ENCODE assay signal across 16 cellular contexts in the genomic region with DNA sequence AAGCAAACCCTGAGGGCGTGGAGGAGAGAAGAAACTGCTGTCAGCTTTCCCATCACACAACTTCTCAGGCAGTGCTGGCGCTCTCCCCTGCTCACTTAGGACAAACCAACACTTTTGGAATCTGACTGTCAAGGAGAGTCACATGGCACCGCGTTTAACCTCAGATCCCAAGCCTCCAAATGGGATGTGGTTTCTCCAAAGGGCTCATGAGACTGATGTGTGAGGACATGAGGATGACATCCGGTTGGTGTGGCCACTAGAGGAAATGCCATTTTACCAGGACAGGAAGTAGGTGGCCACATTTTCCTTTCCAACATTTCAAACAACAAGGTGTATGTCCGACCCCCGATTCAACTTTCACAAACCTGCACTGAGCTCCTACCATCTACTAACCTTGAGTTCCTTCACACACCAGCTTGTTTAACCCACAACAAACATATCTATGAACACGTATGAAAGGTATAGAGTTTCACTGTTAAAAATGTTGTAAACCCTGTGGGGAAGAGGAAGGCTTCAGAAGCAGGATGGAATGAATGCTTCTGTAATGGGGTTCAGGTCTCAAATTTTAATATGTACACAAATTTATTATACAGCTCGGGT. TPM values are rescaled to one million over a fixed set of nuclear protein-coding genes. Genes with fewer than 3 reads are reported as not detected.
DNase-seq lines count a peak whose midpoint lies in the region; ATAC-seq, FAIRE-seq and TF ChIP-seq lines count a peak whose summit lies in the region.
"Had no signal": no experiment of that assay in that cellular context is flagged by ENCODE, and none has a peak within 500 bp of the region (broad histone marks: within the 10 kb centered on the region; RNA-seq: fewer than 3 reads in every experiment).

No MANE protein-coding gene starts in this region.

- no peak for TF ChIP-seq RAD21 in GM12878 (IDR thresholded peaks at IDR 0.05; ENCODE audit: insufficient read depth, low read depth, low read length)

- H2AFZ ChIP-seq in MM.1S (ENCODE audit: low read length) (no peak overlapping the region), GM12878 (ENCODE audit: control insufficient read depth, low read depth, low read length) (no peak overlapping the region), neuronal stem cell (ENCODE audit: low read length) (peak overlapping the region; percentile 18)

- no peaks in the 10 kb centered on the region for H3K9me3 Mint-ChIP-seq in activated T-cell treated with anti-CD3 and anti-CD28 coated beads, Interleukin-2, amount 50 U/mL, for 72 hours

- no peaks in the 10 kb centered on the region for H3K9me3 ChIP-seq in MM.1S (replicated peaks; ENCODE audit: insufficient read depth, low read length)
- H3K9me3 ChIP-seq in GM12878 (replicated peaks; ENCODE audit: control insufficient read depth, insufficient read depth, low read length) = no peaks in the 10 kb centered on the region
- H3K9me3 ChIP-seq in neuronal stem cell (replicated peaks in 1 of 2; ENCODE audit: control insufficient read depth in 2 of 2, insufficient read depth in 1 of 2, low read depth in 1 of 2, low read length in 2 of 2) = no peaks in the 10 kb centered on the region
- H3K9me3 ChIP-seq in body of pancreas = no peaks in the 10 kb centered on the region
- H3K9me3 ChIP-seq in Peyer's patch = no peaks in the 10 kb centered on the region

- peak overlapping the region; percentile 4 for H3K18ac ChIP-seq in neuronal stem cell (ENCODE audit: low read length)

- no peak overlapping the region for H2BK120ac ChIP-seq in neuronal stem cell (ENCODE audit: low read depth, low read length)

- H4K20me1 ChIP-seq in MM.1S (ENCODE audit: insufficient read depth, low read length) (no peaks in the 10 kb centered on the region), GM12878 (ENCODE audit: control insufficient read depth, insufficient read depth) (no peaks in the 10 kb centered on the region)

- TF ChIP-seq EP300 in GM12878 (IDR thresholded peaks at IDR 0.05; ENCODE audit: borderline replicate concordance in 1 of 2, control insufficient read depth in 1 of 2, low read depth in 2 of 2, low read length in 2 of 2) = no peak

- CTCF ChIA-PET in GM12878 (lab: Yijun Ruan, JAX) = interaction anchor here (1.6 kb wide), 1 partner anchor 10 kb away, joined by 4 read pairs; no protein-coding TSS in a partner anchor

- no peaks in the 10 kb centered on the region for H3K27me3 ChIP-seq in MM.1S (replicated peaks; ENCODE audit: insufficient read depth, low read length)
- H3K27me3 ChIP-seq in GM12878 (replicated peaks in 1 of 2; ENCODE audit: control insufficient read depth in 2 of 2, insufficient read depth in 2 of 2, low read length in 1 of 2) = no peaks in the 10 kb centered on the region
- no peaks in the 10 kb centered on the region for H3K27me3 ChIP-seq in neuronal stem cell (ENCODE audit: control insufficient read depth in 3 of 3, insufficient read depth in 3 of 3, low read depth in 1 of 3, low read length in 3 of 3)
- no peaks in the 10 kb centered on the region for H3K27me3 ChIP-seq in body of pancreas
- H3K27me3 ChIP-seq in Peyer's patch = no peaks in the 10 kb centered on the region

- H3K14ac ChIP-seq in neuronal stem cell (ENCODE audit: low read length) = no peak overlapping the region

- in situ Hi-C loops in GM12878 (cut with MboI) = no loop called here

- ATAC-seq in activated T-cell treated with anti-CD3 and anti-CD28 coated beads, Interleukin-2, amount 50 U/mL, for 72 hours (replicated peaks in 1 of 2) = peak; percentile 39 to 52
- no peak for ATAC-seq in GM12878
- ATAC-seq in body of pancreas = no peak
- ATAC-seq in HG03521 (IDR thresholded peaks at IDR 0.05; ENCODE audit: unreplicated experiment) = no peak

- H3K27ac Mint-ChIP-seq in activated T-cell treated with anti-CD3 and anti-CD28 coated beads, Interleukin-2, amount 50 U/mL, for 72 hours = peak overlapping the region; percentile 69

- H3K9me2 ChIP-seq in MM.1S (replicated peaks; ENCODE audit: insufficient read depth, low read length) = no peaks in the 10 kb centered on the region

- H3K4me2 ChIP-seq in MM.1S (ENCODE audit: low read depth, low read length) = no peak overlapping the region
- H3K4me2 ChIP-seq in GM12878 (ENCODE audit: control insufficient read depth, insufficient read depth) = no peak overlapping the region
- H3K4me2 ChIP-seq in neuronal stem cell (ENCODE audit: insufficient read depth, low read length, poor library complexity, severe bottlenecking) = no peak overlapping the region

- H3K79me2 ChIP-seq in MM.1S (ENCODE audit: low read length) (no peaks in the 10 kb centered on the region), GM12878 (ENCODE audit: control insufficient read depth, insufficient read depth, low read length) (no peaks in the 10 kb centered on the region)

- TF ChIP-seq CTCF in MM.1S (IDR thresholded peaks at IDR 0.05; ENCODE audit: low read length) (no peak), GM12878 (IDR thresholded peaks at IDR 0.05 in 2 of 3, conservative IDR thresholded peaks at IDR 0.05 in 1 of 3; ENCODE audit: control insufficient read depth in 2 of 3, extremely low read depth in 1 of 3, insufficient read depth in 1 of 3, low read depth in 3 of 3, low read length in 3 of 3) (no peak), body of pancreas (IDR thresholded peaks at IDR 0.05) (no peak), Peyer's patch (IDR thresholded peaks at IDR 0.05) (no peak)

- SMC1A ChIA-PET in GM12878 (lab: Charles Lee; ENCODE audit: uncharacterized antibody, unreplicated experiment) = interaction anchor here (0.8 kb wide), 1 partner anchor 9 kb away, joined by 3 read pairs; no protein-coding TSS in a partner anchor

- WGBS in GM12878 (ENCODE audit: insufficient coverage, insufficient replicate concordance, low lambda C conversion rate, missing lambda C conversion rate) = 47% methylated on average over 9 of the region's 9 CpGs
- no CpG with 5 or more reads among the region's 9 CpGs for WGBS in neuronal stem cell (ENCODE audit: extremely low coverage in 2 of 2, insufficient read length in 2 of 2, insufficient replicate concordance in 1 of 2), 2 donors
- WGBS in body of pancreas, 2 donors = 72 to 95% methylated on average over 8 to 9 of the region's 9 CpGs

- H3K27ac ChIP-seq in MM.1S (ENCODE audit: low read length) (no peak overlapping the region), GM12878 (ENCODE audit: control insufficient read depth, insufficient read depth) (no peak overlapping the region), neuronal stem cell (replicated peaks; ENCODE audit: low read length) (no peak overlapping the region), body of pancreas (no peak overlapping the region), Peyer's patch (no peak overlapping the region)
- H3K27ac ChIP-seq: epithelial cell of prostate, HL-60 had no signal

- no peak overlapping the region for H3K23ac ChIP-seq in neuronal stem cell (ENCODE audit: low read depth, low read length, poor library complexity)

- no peak overlapping the region for H4K8ac ChIP-seq in neuronal stem cell (ENCODE audit: low read depth, low read length)

- no peaks in the 10 kb centered on the region for H3F3A ChIP-seq in MM.1S (ENCODE audit: insufficient read depth, low read length)

- H3K27me3 Mint-ChIP-seq in activated T-cell treated with anti-CD3 and anti-CD28 coated beads, Interleukin-2, amount 50 U/mL, for 72 hours (ENCODE audit: low read depth) = no peaks in the 10 kb centered on the region

- POLR2A ChIA-PET in GM12878 (lab: Charles Lee) = no interaction called here

- H3K36me3 Mint-ChIP-seq in activated T-cell treated with anti-CD3 and anti-CD28 coated beads, Interleukin-2, amount 50 U/mL, for 72 hours (ENCODE audit: insufficient read depth in 2 of 2) = no peaks in the 10 kb centered on the region

- no peak for DNase-seq in activated T-cell treated with anti-CD3 and anti-CD28 coated beads, Interleukin-2, amount 50 U/mL, for 72 hours
- DNase-seq in activated T-cell treated with anti-CD3 and anti-CD28 coated beads for 4 hours (no peak), MM.1S (peak; percentile 14), GM12878 (ENCODE audit: low read depth, low spot score) (no peak), neuronal stem cell (ENCODE audit: low spot score) (no peak), body of pancreas (no peak), Peyer's patch (no peak)
- DNase-seq: glutamatergic neuron, kidney, NCI-H2029, NCI-H526 treated with DMSO at 0.1 percent for 48 hours, posterior cingulate gyrus, RPMI8226 had no signal

- H3K4me3 ChIP-seq in MM.1S (ENCODE audit: low read length) (no peak overlapping the region), GM12878 (no peak overlapping the region), neuronal stem cell (ENCODE audit: low read length in 2 of 2) (no peak overlapping the region), body of pancreas (no peak overlapping the region), Peyer's patch (no peak overlapping the region)

- H4K91ac ChIP-seq in neuronal stem cell (ENCODE audit: low read depth, low read length, poor library complexity) = no peak overlapping the region

- no peak overlapping the region for H2AK5ac ChIP-seq in neuronal stem cell (ENCODE audit: low read depth, low read length)

- H3K9ac ChIP-seq in MM.1S (ENCODE audit: low read length) (no peak overlapping the region), GM12878 (ENCODE audit: control insufficient read depth, insufficient read depth, low read length) (no peak overlapping the region), neuronal stem cell (ENCODE audit: low read depth, low read length, poor library complexity) (no peak overlapping the region)

- H3K79me1 ChIP-seq in neuronal stem cell (ENCODE audit: low read depth, low read length) = no peaks in the 10 kb centered on the region

- H2BK5ac ChIP-seq in neuronal stem cell (ENCODE audit: low read length) = no peak overlapping the region

- H2BK15ac ChIP-seq in neuronal stem cell (ENCODE audit: low read length) = no peak overlapping the region

- H2BK12ac ChIP-seq in neuronal stem cell (ENCODE audit: low read length) = no peak overlapping the region

- H3K4me1 Mint-ChIP-seq in activated T-cell treated with anti-CD3 and anti-CD28 coated beads, Interleukin-2, amount 50 U/mL, for 72 hours (ENCODE audit: low read depth) = peaks cover 92% of the 10 kb centered on the region

- BruUV-seq in GM12878 (replicated peaks; lab: Mats Ljungman, UMichigan) = no TSS peak

- H3K4me1 ChIP-seq in MM.1S (ENCODE audit: low read length) = peaks cover 8% of the 10 kb centered on the region; the same call in 1 of the 2 replicates
- H3K4me1 ChIP-seq in GM12878 (ENCODE audit: control insufficient read depth, insufficient read depth, low read length) = no peaks in the 10 kb centered on the region
- H3K4me1 ChIP-seq in neuronal stem cell (ENCODE audit: control insufficient read depth in 2 of 2, insufficient read depth in 1 of 2, low read depth in 1 of 2, low read length in 2 of 2) = peaks cover 10 to 11% of the 10 kb centered on the region in 2 donors
- peaks cover 32% of the 10 kb centered on the region for H3K4me1 ChIP-seq in body of pancreas
- peaks cover 0 to 13% (median 0%) of the 10 kb centered on the region in 4 donors for H3K4me1 ChIP-seq in Peyer's patch

- intact Hi-C loops in GM12878 (cut with micrococcal nuclease; ENCODE audit: unreplicated experiment) = no loop called here
- intact Hi-C loops in body of pancreas (cut with DNase I) = no loop called here

- no peaks in the 10 kb centered on the region for H3K36me3 ChIP-seq in MM.1S (replicated peaks; ENCODE audit: insufficient read depth, low read length)
- no peaks in the 10 kb centered on the region for H3K36me3 ChIP-seq in GM12878 (ENCODE audit: control insufficient read depth in 2 of 2, insufficient read depth in 2 of 2, low read length in 1 of 2)
- H3K36me3 ChIP-seq in neuronal stem cell (replicated peaks in 1 of 2; ENCODE audit: control insufficient read depth in 2 of 2, insufficient read depth in 2 of 2, low read length in 2 of 2) = no peaks in the 10 kb centered on the region
- no peaks in the 10 kb centered on the region for H3K36me3 ChIP-seq in body of pancreas (replicated peaks in 1 of 2; ENCODE audit: insufficient read depth in 1 of 2, low read depth in 2 of 2)
- no peaks in the 10 kb centered on the region for H3K36me3 ChIP-seq in Peyer's patch

- peak overlapping the region; percentile 39 to 66 for H3K4me3 Mint-ChIP-seq in activated T-cell treated with anti-CD3 and anti-CD28 coated beads, Interleukin-2, amount 50 U/mL, for 72 hours

- RAD21 ChIA-PET in GM12878 (lab: Charles Lee; ENCODE audit: unreplicated experiment) = no interaction called here

- H3K4ac ChIP-seq in neuronal stem cell (ENCODE audit: low read length) = no peak overlapping the region

- TF ChIP-seq POLR2A in GM12878 (IDR thresholded peaks at IDR 0.05; ENCODE audit: low read depth, low read length) (no peak), body of pancreas (IDR thresholded peaks at IDR 0.05) (no peak), Peyer's patch (IDR thresholded peaks at IDR 0.05) (no peak)

- no peak for FAIRE-seq in GM12878 (lab: Jason Lieb, UNC)
- FAIRE-seq: kidney had no signal

RNA-seq across cellular contexts. Expression of a gene that starts 3.8 kb away (rescaled TPM):
- total RNA-seq in activated T-cell treated with anti-CD3 and anti-CD28 coated beads, Interleukin-2, amount 50 U/mL, for 72 hours = 10 to 100 TPM; 51.6 to 71.5 TPM
- 2.5 and 6.7 TPM in 2 replicates for total RNA-seq in GM12878 (2013; cell fraction: nucleolus; rRNA removed)
- 0.73 and 2.6 TPM in 2 replicates for total RNA-seq in GM12878 (2014; rRNA removed)
- 1.1 and 1.2 TPM in 2 replicates for total RNA-seq in GM12878 (2014; rRNA removed; fragmentation: Illumina TruSeq; extraction: Trizol)
- 1.5 TPM in 2 replicates for total RNA-seq in GM12878 (2021)
- 5.2 TPM for polyA plus RNA-seq in GM12878 (2011; ENCODE audit: low read depth)
- 2.0 and 2.9 TPM in 2 replicates for polyA plus RNA-seq in GM12878 (2011; rRNA removed)
- polyA plus RNA-seq in GM12878 (2011; cell fraction: cytosol; rRNA removed) = 1.4 and 1.8 TPM in 2 replicates
- 3.2 and 6.4 TPM in 2 replicates for polyA plus RNA-seq in GM12878 (2011; cell fraction: nucleus; rRNA removed)
- 6.1 and 6.6 TPM in 2 replicates for polyA plus RNA-seq in GM12878 (2012)
- 0.90 and 0.95 TPM in 2 replicates for polyA plus RNA-seq in GM12878 (2014; fragmentation: Illumina TruSeq; extraction: Trizol)
- polyA plus RNA-seq in GM12878 (2014; fragmentation: Nextera tagmentation; extraction: Ambion mirVana) = under 1 TPM; 0.09 to 0.19 TPM
- polyA plus RNA-seq in GM12878 (2014; rRNA removed) = 0.67 and 1.2 TPM in 2 replicates
- polyA plus RNA-seq in GM12878 (2016; fragmentation: Nextera tagmentation; extraction: Ambion mirVana) = under 1 TPM; 0.48 to 0.75 TPM
- polyA minus RNA-seq in GM12878 (2011; rRNA and poly(A)+ RNA removed) = 2.7 and 4.4 TPM in 2 replicates
- 1.6 and 3.2 TPM in 2 replicates for polyA minus RNA-seq in GM12878 (2011; cell fraction: cytosol; rRNA and poly(A)+ RNA removed)
- polyA minus RNA-seq in GM12878 (2011; cell fraction: nucleus; rRNA and poly(A)+ RNA removed) = 2.9 and 5.0 TPM in 2 replicates
- polyA plus RNA-seq in neuronal stem cell (2013, experiment 1 of 2) = 4.5 TPM
- polyA plus RNA-seq in neuronal stem cell (2013, experiment 2 of 2) = 4.3 TPM
- total RNA-seq in body of pancreas = 10 to 100 TPM; 35.3 to 73.5 TPM
- total RNA-seq in Peyer's patch = 100 to 1,000 TPM in 1 of 4 donors, 10 to 100 TPM in 3; 52.5 to 166 (median 54.2) TPM

Comparison
In these comparisons a context has a peak if more than half of its experiments do, and no peak if none do; other contexts are left out.
1. ATAC-seq: peak in activated T-cell treated with anti-CD3 and anti-CD28 coated beads, Interleukin-2, amount 50 U/mL, for 72 hours (2 of 2); none in GM12878 (single experiment), body of pancreas (single experiment) and HG03521 (single experiment).
2. RNA of a gene that starts 3.8 kb away (total RNA-seq): 35.3 to 73.5 TPM in body of pancreas, 51.6 to 71.5 TPM in activated T-cell treated with anti-CD3 and anti-CD28 coated beads, Interleukin-2, amount 50 U/mL, for 72 hours and 52.5 to 166 TPM in Peyer's patch; 0.73 to 6.7 TPM in GM12878; every median in the first group is over 4 times any median in the second.